25 cellular contexts compared by ENCODE assay signal in genomic region chr2:200079356-200079755, GRCh38.
"Had no signal": no experiment of that assay in that cellular context is flagged by ENCODE, and none has a peak within 500 bp of the region (broad histone marks: within the 10 kb centered on the region; RNA-seq: fewer than 3 reads in every experiment).

No MANE protein-coding gene starts in this region.

- H3K9ac ChIP-seq: SK-N-SH had no signal

- H3K4me3 ChIP-seq: PC-9, SJSA1 had no signal

- H3K9me3 ChIP-seq: SJSA1, SK-N-SH had no signal

- H3K36me3 ChIP-seq: SJSA1 had no signal

- H3K27me3 ChIP-seq: SJSA1 had no signal

- DNase-seq: MM.1S, MV-4-11, NCI-H1092, NCI-H1105, NCI-H1417 treated with DMSO at 0.1 percent for 48 hours, NCI-H1436 treated with DMSO at 0.1 percent for 48 hours, NCI-H1694 treated with DMSO at 0.1 percent for 48 hours, NCI-H187 treated with DMSO at 0.1 percent for 48 hours, NCI-H2029, NCI-H2171 treated with DMSO at 0.1 percent for 48 hours, NCI-H2227 treated with DMSO at 0.1 percent for 48 hours, NCI-H345, NCI-H446, NCI-H524 treated with DMSO at 0.1 percent for 48 hours, NCI-H526 treated with DMSO at 0.1 percent for 48 hours, PC-9, SIG-M5, SK-N-SH, SW 1271, T-helper 1 cell had no signal

- H3K4me2 ChIP-seq: PC-9, SK-N-SH had no signal

- H2AFZ ChIP-seq: PC-9 had no signal

- FAIRE-seq: RCC 7860 had no signal

- H3K27ac ChIP-seq: PC-9, RWPE1, SJSA1 had no signal

- ATAC-seq: Panc1, Right ventricle myocardium inferior had no signal
